ENCODE assay signal across 9 cellular contexts in the genomic region with DNA sequence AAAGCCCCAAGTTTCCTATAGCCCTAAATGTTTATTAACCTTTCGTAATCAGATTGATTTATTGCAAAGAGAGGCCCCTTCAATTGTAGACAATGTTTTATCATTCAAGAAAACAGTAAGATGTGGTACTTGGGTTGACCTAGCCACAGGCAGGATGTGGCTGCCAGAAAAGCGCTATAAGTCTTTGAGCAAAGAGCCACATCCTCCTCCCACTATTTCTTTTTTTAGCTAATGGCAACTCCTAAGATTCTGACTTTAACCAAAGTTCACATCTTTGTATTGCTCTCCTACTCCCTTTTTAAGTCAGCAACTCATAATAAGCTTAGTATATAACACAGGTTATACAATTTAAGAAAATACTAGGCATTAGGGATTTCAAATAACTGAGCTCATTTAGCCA.
DNase-seq lines count a peak whose midpoint lies in the region; ATAC-seq and TF ChIP-seq lines count a peak whose summit lies in the region.
"Had no signal": no experiment of that assay in that cellular context is flagged by ENCODE, and none has a peak within 500 bp of the region (broad histone marks: within the 10 kb centered on the region; RNA-seq: fewer than 3 reads in every experiment).

No MANE protein-coding gene starts in this region.

- no peak overlapping the region for H3K4me2 ChIP-seq in mammary epithelial cell (ENCODE audit: insufficient read depth, low read depth, low read length)

- peaks cover 51% of the 10 kb centered on the region for H3K4me1 Mint-ChIP-seq in activated T-cell treated with anti-CD3 and anti-CD28 coated beads, Interleukin-2, amount 50 U/mL, for 4 hours (ENCODE audit: low read depth)

- no peaks in the 10 kb centered on the region for H4K20me1 ChIP-seq in mammary epithelial cell (ENCODE audit: insufficient read depth, low read length)

- H3K36me3 Mint-ChIP-seq in activated T-cell treated with anti-CD3 and anti-CD28 coated beads, Interleukin-2, amount 50 U/mL, for 4 hours (ENCODE audit: insufficient read depth) = no peaks in the 10 kb centered on the region

- H3K4me1 ChIP-seq in mammary epithelial cell (ENCODE audit: insufficient read depth, low read length) = no peaks in the 10 kb centered on the region

- peak; percentile 88 for ATAC-seq in HG03575 (IDR thresholded peaks at IDR 0.05; ENCODE audit: extremely low read depth, insufficient number of reproducible peaks, low FRiP score, unreplicated experiment)
- peak; percentile 85 to 89 for ATAC-seq in activated T-cell treated with anti-CD3 and anti-CD28 coated beads, Interleukin-2, amount 50 U/mL, for 4 hours

- H3K27ac ChIP-seq in substantia nigra (ENCODE audit: low read depth, low read length, poor library complexity, severe bottlenecking) = no peak overlapping the region
- no peak overlapping the region for H3K27ac ChIP-seq in mammary epithelial cell (ENCODE audit: insufficient read depth, low read depth, low read length)

- H3K9me3 ChIP-seq in mammary epithelial cell (replicated peaks; ENCODE audit: insufficient read depth, low read length) = no peaks in the 10 kb centered on the region

- in situ Hi-C loops in mammary epithelial cell (cut with MboI; ENCODE audit: low sequenced_read_pairs in 2 of 2) = no loop called here

- 54% methylated on average over 2 of the region's 2 CpGs for WGBS in mammary epithelial cell (ENCODE audit: low coverage, missing lambda C conversion rate)

- TF ChIP-seq CTCF in AG10803 (conservative IDR thresholded peaks at IDR 0.05; ENCODE audit: low read length) (no peak), GM20000 (IDR thresholded peaks at IDR 0.05; ENCODE audit: extremely low read depth, missing control alignments) (no peak), mammary epithelial cell (conservative IDR thresholded peaks at IDR 0.05 in 1 of 2, IDR thresholded peaks at IDR 0.05 in 1 of 2; ENCODE audit: extremely low read depth in 1 of 2, insufficient read depth in 1 of 2, low read depth in 1 of 2, low read length in 2 of 2) (no peak)

- H3K27me3 ChIP-seq in mammary epithelial cell (ENCODE audit: insufficient read depth, low read length) = no peaks in the 10 kb centered on the region

- no peaks in the 10 kb centered on the region for H3K9me3 Mint-ChIP-seq in activated T-cell treated with anti-CD3 and anti-CD28 coated beads, Interleukin-2, amount 50 U/mL, for 4 hours
- H3K9me3 Mint-ChIP-seq: neural crest cell had no signal

- dilution Hi-C loops in mammary epithelial cell (cut with HindIII; ENCODE audit: low sequenced_read_pairs) = no loop called here

- H2AFZ ChIP-seq in mammary epithelial cell (ENCODE audit: low read depth, low read length) = no peak overlapping the region

- H3K27me3 Mint-ChIP-seq in activated T-cell treated with anti-CD3 and anti-CD28 coated beads, Interleukin-2, amount 50 U/mL, for 4 hours (ENCODE audit: low read depth) = peaks cover 32% of the 10 kb centered on the region

- H3K4me3 ChIP-seq in AG10803 (ENCODE audit: low read length) (no peak overlapping the region), mammary epithelial cell (replicated peaks in 1 of 3; ENCODE audit: insufficient read depth in 1 of 3, low read depth in 2 of 3, low read length in 3 of 3) (no peak overlapping the region)

- peak overlapping the region; percentile 70 for H3K4me3 Mint-ChIP-seq in activated T-cell treated with anti-CD3 and anti-CD28 coated beads, Interleukin-2, amount 50 U/mL, for 4 hours
- H3K4me3 Mint-ChIP-seq: neural crest cell had no signal

- H3K36me3 ChIP-seq in mammary epithelial cell (ENCODE audit: insufficient read depth, low read length) = no peaks in the 10 kb centered on the region

- CTCF ChIA-PET in mammary epithelial cell (lab: Charles Lee; ENCODE audit: low non-redundant PET) = no interaction called here

- BruUV-seq in mammary epithelial cell (replicated peaks; lab: Mats Ljungman, UMichigan) = no TSS peak

- DNase-seq in AG10803 (ENCODE audit: low read depth) (peak; percentile 5), GM20000 (ENCODE audit: low spot score) (peak; percentile 44), H4 (ENCODE audit: low spot score) (no peak), substantia nigra (lab: John Stamatoyannopoulos, UW) (no peak), mammary epithelial cell (no peak)
- DNase-seq in activated T-cell treated with anti-CD3 and anti-CD28 coated beads, Interleukin-2, amount 50 U/mL, for 4 hours = peak; percentile 22
- peak; percentile 21 to 48 for DNase-seq in stimulated activated CD4-positive, alpha-beta T cell treated with anti-CD3 and anti-CD28 coated beads, Interleukin-4, amount 100 ng/mL, for 4 hours

- no peak overlapping the region for H3K9ac ChIP-seq in mammary epithelial cell (ENCODE audit: insufficient read depth, low read length)

- intact Hi-C loops in mammary epithelial cell (cut with micrococcal nuclease) = no loop called here

- no peaks in the 10 kb centered on the region for H3K79me2 ChIP-seq in mammary epithelial cell (ENCODE audit: insufficient read depth, low read length)

Comparison
In these comparisons a context has a peak if more than half of its experiments do, and no peak if none do; other contexts are left out.
1. DNase-seq: peak in AG10803 (single experiment), GM20000 (single experiment), activated T-cell treated with anti-CD3 and anti-CD28 coated beads, Interleukin-2, amount 50 U/mL, for 4 hours (single experiment) and stimulated activated CD4-positive, alpha-beta T cell treated with anti-CD3 and anti-CD28 coated beads, Interleukin-4, amount 100 ng/mL, for 4 hours (2 of 2); none in H4 (single experiment), substantia nigra (0 of 49) and mammary epithelial cell (single experiment).